8 cellular contexts compared by ENCODE assay signal in genomic region chr5:173451031-173451430, GRCh38.
DNase-seq lines count a peak whose midpoint lies in the region; ATAC-seq, FAIRE-seq and TF ChIP-seq lines count a peak whose summit lies in the region.

No MANE protein-coding gene starts in this region.

- H3K36me3 ChIP-seq in SU-DHL-6 (ENCODE audit: low read length), result no peaks in the 10 kb centered on the region
- H3K36me3 ChIP-seq in keratinocyte (ENCODE audit: control insufficient read depth in 2 of 2, extremely low read depth in 1 of 2, insufficient read depth in 2 of 2, low read length in 2 of 2), result no peaks in the 10 kb centered on the region

- no peaks in the 10 kb centered on the region for H3K9me3 ChIP-seq in SU-DHL-6 (ENCODE audit: insufficient read depth, low read length)
- H3K9me3 ChIP-seq in keratinocyte (ENCODE audit: control insufficient read depth, low read depth, low read length), result no peaks in the 10 kb centered on the region

- dilution Hi-C loops in keratinocyte (cut with MboI; ENCODE audit: extremely low pct_ligation_motif_present, low sequenced_read_pairs), result no loop called here

- no peaks in the 10 kb centered on the region for H3K79me2 ChIP-seq in SU-DHL-6 (ENCODE audit: insufficient read depth, low read length)
- H3K79me2 ChIP-seq in keratinocyte (ENCODE audit: control insufficient read depth, insufficient read depth, low read length), result no peaks in the 10 kb centered on the region

- DNase-seq in DMS 273 treated with DMSO at 0.1 percent for 48 hours (lab: John Stamatoyannopoulos, UW) (peak; percentile 1), H4 (ENCODE audit: low spot score) (peak; percentile 35), keratinocyte (ENCODE audit: low read depth, low spot score) (no peak), NCI-H510A (lab: John Stamatoyannopoulos, UW) (no peak), HK-2 (ENCODE audit: unreplicated experiment) (no peak)

- peaks cover 22% of the 10 kb centered on the region for H3K4me1 ChIP-seq in keratinocyte (ENCODE audit: control insufficient read depth, extremely low read depth, insufficient read depth, low read length)

- no peak overlapping the region for H3K9ac ChIP-seq in SU-DHL-6 (ENCODE audit: low read length)
- no peak overlapping the region for H3K9ac ChIP-seq in keratinocyte (ENCODE audit: control insufficient read depth, extremely low read depth, insufficient read depth, low read length)

- H3K9me2 ChIP-seq in SU-DHL-6 (replicated peaks; ENCODE audit: insufficient read depth, low read length), result no peaks in the 10 kb centered on the region

- H3K9me1 ChIP-seq in keratinocyte (ENCODE audit: control insufficient read depth, extremely low read depth, insufficient read depth, low read length), result no peaks in the 10 kb centered on the region

- H3K4me3 ChIP-seq in SU-DHL-6 (ENCODE audit: insufficient read depth, low read length, poor library complexity, severe bottlenecking) (no peak overlapping the region), keratinocyte (ENCODE audit: control insufficient read depth in 2 of 3, extremely low read depth in 1 of 3, insufficient read depth in 2 of 3, low read depth in 1 of 3, low read length in 3 of 3) (no peak overlapping the region)

- H4K20me1 ChIP-seq in SU-DHL-6 (ENCODE audit: low read depth, low read length) (no peaks in the 10 kb centered on the region), keratinocyte (ENCODE audit: control insufficient read depth, extremely low read depth, insufficient read depth, low read length) (no peaks in the 10 kb centered on the region)

- H3K4me2 ChIP-seq in SU-DHL-6 (ENCODE audit: low read depth, low read length, poor library complexity, severe bottlenecking), result no peak overlapping the region
- no peak overlapping the region for H3K4me2 ChIP-seq in keratinocyte (ENCODE audit: control insufficient read depth, extremely low read depth, insufficient read depth, low read depth, low read length)

- H2AFZ ChIP-seq in SU-DHL-6 (ENCODE audit: low read depth, low read length, severe bottlenecking), result no peak overlapping the region
- no peak overlapping the region for H2AFZ ChIP-seq in keratinocyte (ENCODE audit: control insufficient read depth, low read length)

- peak; percentile 31 for TF ChIP-seq CTCF in SU-DHL-6 (IDR thresholded peaks at IDR 0.05; ENCODE audit: insufficient read depth, low read length, poor library complexity, severe bottlenecking)
- TF ChIP-seq CTCF in keratinocyte (optimal IDR thresholded peaks at IDR 0.05 in 1 of 3, IDR thresholded peaks at IDR 0.05 in 1 of 3, conservative IDR thresholded peaks at IDR 0.05 in 1 of 3; ENCODE audit: extremely low read depth in 1 of 3, insufficient read depth in 2 of 3, low read length in 3 of 3), result peak; percentile 47 to 53 (median 50)

- FAIRE-seq in keratinocyte (lab: Jason Lieb, UNC), result no peak

- H3K27ac ChIP-seq in SU-DHL-6 (ENCODE audit: low read depth, low read length) (no peak overlapping the region), keratinocyte (ENCODE audit: control insufficient read depth, insufficient read depth, low read length) (no peak overlapping the region)

- no peaks in the 10 kb centered on the region for H3F3A ChIP-seq in SU-DHL-6 (ENCODE audit: insufficient read depth)

- ATAC-seq in HG03045 (IDR thresholded peaks at IDR 0.05; ENCODE audit: unreplicated experiment), result no peak
- ATAC-seq in GM21717 (IDR thresholded peaks at IDR 0.05; ENCODE audit: unreplicated experiment), result no peak

- H3K27me3 ChIP-seq in SU-DHL-6 (ENCODE audit: low read length) (no peaks in the 10 kb centered on the region), keratinocyte (ENCODE audit: control insufficient read depth, extremely low read depth, insufficient read depth, low read length) (no peaks in the 10 kb centered on the region)

Comparison
In these comparisons a context has a peak if more than half of its experiments do, and no peak if none do; other contexts are left out.
1. DNase-seq: peak in DMS 273 treated with DMSO at 0.1 percent for 48 hours (single experiment) and H4 (single experiment); none in keratinocyte (single experiment), NCI-H510A (single experiment) and HK-2 (single experiment).